Comparison of ENCODE assay signal across 1 cellular context in the genomic region with DNA sequence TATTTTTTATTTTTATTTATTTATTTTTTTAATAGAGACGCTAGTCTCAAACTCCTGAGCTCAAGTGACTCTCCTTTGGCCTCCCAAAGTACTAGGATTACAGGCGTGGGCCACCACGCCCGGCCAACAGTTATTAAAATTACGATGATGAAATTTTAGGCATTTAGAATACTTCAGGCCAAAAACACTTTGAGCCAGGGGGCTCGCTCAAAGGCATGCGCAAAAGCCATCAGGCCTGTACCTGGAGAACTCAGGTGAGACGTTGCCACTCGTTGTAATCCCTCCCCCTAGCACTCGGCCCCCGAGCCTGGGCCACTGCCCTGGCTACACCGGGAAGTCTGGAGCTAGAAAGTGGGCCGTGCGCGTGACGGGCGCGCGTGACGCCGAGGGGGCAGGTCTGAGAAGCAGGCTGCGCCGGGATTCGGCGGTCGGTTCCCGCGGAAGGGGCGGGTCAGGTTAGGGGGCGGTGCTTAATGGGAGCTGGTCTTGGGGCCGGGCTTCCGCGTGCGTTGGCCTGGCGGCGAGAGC.
TF ChIP-seq lines count a peak whose summit lies in the region.

No MANE protein-coding gene starts in this region.

TF ChIP-seq in K562, 482 proteins besides CTCF, POLR2A, EP300 and RAD21 (continued from another document and continues in another):
- TF ChIP-seq PURB (CRISPR knock-in tag; IDR thresholded peaks at IDR 0.05; ENCODE audit: low read depth): no peak
- no peak for TF ChIP-seq ZNF764 (CRISPR knock-in tag; IDR thresholded peaks at IDR 0.05; ENCODE audit: low read depth)
- TF ChIP-seq HDAC2 (IDR thresholded peaks at IDR 0.05): 0 out of 2 replicates have a peak, but pooled peaks have one; percentile 43
- no peak for TF ChIP-seq TEAD4 (IDR thresholded peaks at IDR 0.05; ENCODE audit: low read length)
- TF ChIP-seq TEAD4 (CRISPR knock-in tag; IDR thresholded peaks at IDR 0.05; ENCODE audit: borderline replicate concordance): no peak
- TF ChIP-seq FOXJ3 (CRISPR knock-in tag; IDR thresholded peaks at IDR 0.05): no peak
- no peak for TF ChIP-seq NUFIP1 (IDR thresholded peaks at IDR 0.05; ENCODE audit: partially characterized antibody)
- TF ChIP-seq, protein P1, sequence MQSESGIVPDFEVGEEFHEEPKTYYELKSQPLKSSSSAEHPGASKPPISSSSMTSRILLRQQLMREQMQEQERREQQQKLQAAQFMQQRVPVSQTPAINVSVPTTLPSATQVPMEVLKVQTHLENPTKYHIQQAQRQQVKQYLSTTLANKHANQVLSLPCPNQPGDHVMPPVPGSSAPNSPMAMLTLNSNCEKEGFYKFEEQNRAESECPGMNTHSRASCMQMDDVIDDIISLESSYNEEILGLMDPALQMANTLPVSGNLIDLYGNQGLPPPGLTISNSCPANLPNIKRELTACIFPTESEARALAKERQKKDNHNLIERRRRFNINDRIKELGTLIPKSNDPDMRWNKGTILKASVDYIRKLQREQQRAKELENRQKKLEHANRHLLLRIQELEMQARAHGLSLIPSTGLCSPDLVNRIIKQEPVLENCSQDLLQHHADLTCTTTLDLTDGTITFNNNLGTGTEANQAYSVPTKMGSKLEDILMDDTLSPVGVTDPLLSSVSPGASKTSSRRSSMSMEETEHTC (IDR thresholded peaks at IDR 0.05): peak; percentile 95
- TF ChIP-seq POLR3A (IDR thresholded peaks at IDR 0.05; ENCODE audit: borderline replicate concordance, extremely low read depth, insufficient read depth, insufficient read length): no peak
- no peak for TF ChIP-seq YBX1 (IDR thresholded peaks at IDR 0.05)
- no peak for TF ChIP-seq ZNF717 (CRISPR knock-in tag; IDR thresholded peaks at IDR 0.05)
- TF ChIP-seq THAP7 (CRISPR knock-in tag; IDR thresholded peaks at IDR 0.05): no peak
- no peak for TF ChIP-seq TBL1XR1 (IDR thresholded peaks at IDR 0.05; ENCODE audit: low read length in 2 of 2)
- TF ChIP-seq ZNF143 (CRISPR knock-in tag; IDR thresholded peaks at IDR 0.05): no peak
- no peak for TF ChIP-seq KAT8 (IDR thresholded peaks at IDR 0.05; ENCODE audit: low read depth)
- TF ChIP-seq ZNF146 (CRISPR knock-in tag; IDR thresholded peaks at IDR 0.05; ENCODE audit: unreplicated experiment): no peak
- TF ChIP-seq, protein P2, sequence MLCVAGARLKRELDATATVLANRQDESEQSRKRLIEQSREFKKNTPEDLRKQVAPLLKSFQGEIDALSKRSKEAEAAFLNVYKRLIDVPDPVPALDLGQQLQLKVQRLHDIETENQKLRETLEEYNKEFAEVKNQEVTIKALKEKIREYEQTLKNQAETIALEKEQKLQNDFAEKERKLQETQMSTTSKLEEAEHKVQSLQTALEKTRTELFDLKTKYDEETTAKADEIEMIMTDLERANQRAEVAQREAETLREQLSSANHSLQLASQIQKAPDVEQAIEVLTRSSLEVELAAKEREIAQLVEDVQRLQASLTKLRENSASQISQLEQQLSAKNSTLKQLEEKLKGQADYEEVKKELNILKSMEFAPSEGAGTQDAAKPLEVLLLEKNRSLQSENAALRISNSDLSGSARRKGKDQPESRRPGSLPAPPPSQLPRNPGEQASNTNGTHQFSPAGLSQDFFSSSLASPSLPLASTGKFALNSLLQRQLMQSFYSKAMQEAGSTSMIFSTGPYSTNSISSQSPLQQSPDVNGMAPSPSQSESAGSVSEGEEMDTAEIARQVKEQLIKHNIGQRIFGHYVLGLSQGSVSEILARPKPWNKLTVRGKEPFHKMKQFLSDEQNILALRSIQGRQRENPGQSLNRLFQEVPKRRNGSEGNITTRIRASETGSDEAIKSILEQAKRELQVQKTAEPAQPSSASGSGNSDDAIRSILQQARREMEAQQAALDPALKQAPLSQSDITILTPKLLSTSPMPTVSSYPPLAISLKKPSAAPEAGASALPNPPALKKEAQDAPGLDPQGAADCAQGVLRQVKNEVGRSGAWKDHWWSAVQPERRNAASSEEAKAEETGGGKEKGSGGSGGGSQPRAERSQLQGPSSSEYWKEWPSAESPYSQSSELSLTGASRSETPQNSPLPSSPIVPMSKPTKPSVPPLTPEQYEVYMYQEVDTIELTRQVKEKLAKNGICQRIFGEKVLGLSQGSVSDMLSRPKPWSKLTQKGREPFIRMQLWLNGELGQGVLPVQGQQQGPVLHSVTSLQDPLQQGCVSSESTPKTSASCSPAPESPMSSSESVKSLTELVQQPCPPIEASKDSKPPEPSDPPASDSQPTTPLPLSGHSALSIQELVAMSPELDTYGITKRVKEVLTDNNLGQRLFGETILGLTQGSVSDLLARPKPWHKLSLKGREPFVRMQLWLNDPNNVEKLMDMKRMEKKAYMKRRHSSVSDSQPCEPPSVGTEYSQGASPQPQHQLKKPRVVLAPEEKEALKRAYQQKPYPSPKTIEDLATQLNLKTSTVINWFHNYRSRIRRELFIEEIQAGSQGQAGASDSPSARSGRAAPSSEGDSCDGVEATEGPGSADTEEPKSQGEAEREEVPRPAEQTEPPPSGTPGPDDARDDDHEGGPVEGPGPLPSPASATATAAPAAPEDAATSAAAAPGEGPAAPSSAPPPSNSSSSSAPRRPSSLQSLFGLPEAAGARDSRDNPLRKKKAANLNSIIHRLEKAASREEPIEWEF (CRISPR knock-in tag; IDR thresholded peaks at IDR 0.05): no peak
- TF ChIP-seq HIVEP1 (CRISPR knock-in tag; IDR thresholded peaks at IDR 0.05): 0 out of 2 replicates have a peak, but pooled peaks have one; percentile 15
- TF ChIP-seq SP1 (CRISPR knock-in tag; IDR thresholded peaks at IDR 0.05): peak; percentile 86
- TF ChIP-seq, protein P3, sequence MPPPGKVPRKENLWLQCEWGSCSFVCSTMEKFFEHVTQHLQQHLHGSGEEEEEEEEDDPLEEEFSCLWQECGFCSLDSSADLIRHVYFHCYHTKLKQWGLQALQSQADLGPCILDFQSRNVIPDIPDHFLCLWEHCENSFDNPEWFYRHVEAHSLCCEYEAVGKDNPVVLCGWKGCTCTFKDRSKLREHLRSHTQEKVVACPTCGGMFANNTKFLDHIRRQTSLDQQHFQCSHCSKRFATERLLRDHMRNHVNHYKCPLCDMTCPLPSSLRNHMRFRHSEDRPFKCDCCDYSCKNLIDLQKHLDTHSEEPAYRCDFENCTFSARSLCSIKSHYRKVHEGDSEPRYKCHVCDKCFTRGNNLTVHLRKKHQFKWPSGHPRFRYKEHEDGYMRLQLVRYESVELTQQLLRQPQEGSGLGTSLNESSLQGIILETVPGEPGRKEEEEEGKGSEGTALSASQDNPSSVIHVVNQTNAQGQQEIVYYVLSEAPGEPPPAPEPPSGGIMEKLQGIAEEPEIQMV (tag; conservative IDR thresholded peaks at IDR 0.05; ENCODE audit: low read depth): no peak
- no peak for TF ChIP-seq ZNF354B (CRISPR knock-in tag; IDR thresholded peaks at IDR 0.05)
- TF ChIP-seq ZNF778 (CRISPR knock-in tag; IDR thresholded peaks at IDR 0.05): no peak
- TF ChIP-seq, protein P4, sequence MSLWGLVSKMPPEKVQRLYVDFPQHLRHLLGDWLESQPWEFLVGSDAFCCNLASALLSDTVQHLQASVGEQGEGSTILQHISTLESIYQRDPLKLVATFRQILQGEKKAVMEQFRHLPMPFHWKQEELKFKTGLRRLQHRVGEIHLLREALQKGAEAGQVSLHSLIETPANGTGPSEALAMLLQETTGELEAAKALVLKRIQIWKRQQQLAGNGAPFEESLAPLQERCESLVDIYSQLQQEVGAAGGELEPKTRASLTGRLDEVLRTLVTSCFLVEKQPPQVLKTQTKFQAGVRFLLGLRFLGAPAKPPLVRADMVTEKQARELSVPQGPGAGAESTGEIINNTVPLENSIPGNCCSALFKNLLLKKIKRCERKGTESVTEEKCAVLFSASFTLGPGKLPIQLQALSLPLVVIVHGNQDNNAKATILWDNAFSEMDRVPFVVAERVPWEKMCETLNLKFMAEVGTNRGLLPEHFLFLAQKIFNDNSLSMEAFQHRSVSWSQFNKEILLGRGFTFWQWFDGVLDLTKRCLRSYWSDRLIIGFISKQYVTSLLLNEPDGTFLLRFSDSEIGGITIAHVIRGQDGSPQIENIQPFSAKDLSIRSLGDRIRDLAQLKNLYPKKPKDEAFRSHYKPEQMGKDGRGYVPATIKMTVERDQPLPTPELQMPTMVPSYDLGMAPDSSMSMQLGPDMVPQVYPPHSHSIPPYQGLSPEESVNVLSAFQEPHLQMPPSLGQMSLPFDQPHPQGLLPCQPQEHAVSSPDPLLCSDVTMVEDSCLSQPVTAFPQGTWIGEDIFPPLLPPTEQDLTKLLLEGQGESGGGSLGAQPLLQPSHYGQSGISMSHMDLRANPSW (CRISPR knock-in tag; IDR thresholded peaks at IDR 0.05): no peak
- TF ChIP-seq ZSCAN29 (IDR thresholded peaks at IDR 0.05): no peak
- TF ChIP-seq RBBP5 (IDR thresholded peaks at IDR 0.05; ENCODE audit: borderline replicate concordance, insufficient read depth, low read length, poor library complexity, severe bottlenecking): no peak
- TF ChIP-seq HEY1 (CRISPR knock-in tag; IDR thresholded peaks at IDR 0.05; ENCODE audit: borderline replicate concordance): peak; percentile 10; the same call in 1 of the 2 replicates
- peak; percentile 49 to 88 for TF ChIP-seq MAZ (CRISPR knock-in tag; conservative IDR thresholded peaks at IDR 0.05 in 1 of 2, IDR thresholded peaks at IDR 0.05 in 1 of 2)
- TF ChIP-seq ZFP36 (IDR thresholded peaks at IDR 0.05; ENCODE audit: low read depth, low read length, partially characterized antibody): no peak
- TF ChIP-seq ZNF740 (CRISPR knock-in tag; IDR thresholded peaks at IDR 0.05): no peak
- no peak for TF ChIP-seq ZNF740 (tag; IDR thresholded peaks at IDR 0.05)
- peak; percentile 67 for TF ChIP-seq TAF9B (IDR thresholded peaks at IDR 0.05; ENCODE audit: partially characterized antibody)
- peak; percentile 72 for TF ChIP-seq ELF1 (tag; IDR thresholded peaks at IDR 0.05)
